14 cellular contexts compared by ENCODE assay signal in genomic region chr20:8152183-8152582, GRCh38. TPM values are rescaled to one million over a fixed set of nuclear protein-coding genes. Genes with fewer than 3 reads are reported as not detected.
DNase-seq lines count a peak whose midpoint lies in the region; ATAC-seq and TF ChIP-seq lines count a peak whose summit lies in the region.
"Had no signal": no experiment of that assay in that cellular context is flagged by ENCODE, and none has a peak within 500 bp of the region (broad histone marks: within the 10 kb centered on the region; RNA-seq: fewer than 3 reads in every experiment).

No MANE protein-coding gene starts in this region.

- TF ChIP-seq CTCF in cardiac fibroblast (IDR thresholded peaks at IDR 0.05; ENCODE audit: low read depth, low read length) = no peak

- peak overlapping the region in 6 of 8 donors; percentile 7 to 92 (median 70) for H3K27ac Mint-ChIP-seq in CD8-positive, alpha-beta memory T cell
- no peak overlapping the region for H3K27ac Mint-ChIP-seq in T-cell
- H3K27ac Mint-ChIP-seq: activated CD4-positive, alpha-beta T cell treated with anti-CD3 and anti-CD28 coated beads, Interleukin-2, amount 10 ng/mL, durations not matched to agents 7 days and 5 days had no signal

- no peak for ATAC-seq in activated T-cell treated with anti-CD3 and anti-CD28 coated beads, Interleukin-2, amount 50 U/mL, for 4 hours
- no peak for ATAC-seq in T-cell (replicated peaks in 1 of 4)
- ATAC-seq: lower lobe of right lung had no signal

- no peaks in the 10 kb centered on the region for H3K27me3 ChIP-seq in CD8-positive, alpha-beta memory T cell (ENCODE audit: insufficient read depth, low read length, poor library complexity, severe bottlenecking)
- H3K27me3 ChIP-seq: ovary had no signal

- H3K4me1 ChIP-seq in CD8-positive, alpha-beta memory T cell (ENCODE audit: insufficient read depth, low read length) = peaks cover 56% of the 10 kb centered on the region

- peaks cover 73 to 92% (median 89%) of the 10 kb centered on the region in 3 donors for H3K4me1 Mint-ChIP-seq in CD8-positive, alpha-beta memory T cell
- H3K4me1 Mint-ChIP-seq in activated T-cell treated with anti-CD3 and anti-CD28 coated beads, Interleukin-2, amount 50 U/mL, for 4 hours (ENCODE audit: low read depth) = peaks cover 55% of the 10 kb centered on the region
- H3K4me1 Mint-ChIP-seq in T-cell = peaks cover 59 to 65% (median 61%) of the 10 kb centered on the region in 3 donors

- no peaks in the 10 kb centered on the region for H3K9me3 Mint-ChIP-seq in CD8-positive, alpha-beta memory T cell
- no peaks in the 10 kb centered on the region for H3K9me3 Mint-ChIP-seq in activated T-cell treated with anti-CD3 and anti-CD28 coated beads, Interleukin-2, amount 50 U/mL, for 4 hours
- H3K9me3 Mint-ChIP-seq in T-cell = no peaks in the 10 kb centered on the region
- H3K9me3 Mint-ChIP-seq: activated CD4-positive, alpha-beta T cell treated with anti-CD3 and anti-CD28 coated beads, Interleukin-2, amount 10 ng/mL, durations not matched to agents 7 days and 5 days had no signal

- CTCF ChIA-PET in CD8-positive, alpha-beta memory T cell (lab: Charles Lee) = interaction anchor here (1.4 kb wide), 1 partner anchor 11 kb away, joined by 3 read pairs; no protein-coding TSS in a partner anchor
- CTCF ChIA-PET in T-cell (lab: Charles Lee) = interaction anchor here in 1 of 2 donors (0.7 kb wide), 1 partner anchor 110 kb away, joined by 3 read pairs; no protein-coding TSS in a partner anchor

- no peaks in the 10 kb centered on the region for H3K9me3 ChIP-seq in CD8-positive, alpha-beta memory T cell (ENCODE audit: low read length)
- H3K9me3 ChIP-seq: lower lobe of right lung, ovary had no signal

- H3K4me3 ChIP-seq in CD8-positive, alpha-beta memory T cell (ENCODE audit: low read length) = no peak overlapping the region
- no peak overlapping the region for H3K4me3 ChIP-seq in cardiac fibroblast (replicated peaks in 1 of 2; ENCODE audit: low read depth in 2 of 2, low read length in 2 of 2)
- H3K4me3 ChIP-seq: lower lobe of right lung, ovary had no signal

- peak overlapping the region in 1 of 7 donors; percentile 78 for H3K4me3 Mint-ChIP-seq in CD8-positive, alpha-beta memory T cell
- H3K4me3 Mint-ChIP-seq in activated T-cell treated with anti-CD3 and anti-CD28 coated beads, Interleukin-2, amount 50 U/mL, for 4 hours = no peak overlapping the region
- H3K4me3 Mint-ChIP-seq in T-cell = no peak overlapping the region
- H3K4me3 Mint-ChIP-seq: activated CD4-positive, alpha-beta T cell treated with anti-CD3 and anti-CD28 coated beads, Interleukin-2, amount 10 ng/mL, durations not matched to agents 7 days and 5 days had no signal

- DNase-seq in CD8-positive, alpha-beta memory T cell = no peak
- DNase-seq in M059J (ENCODE audit: low read depth) = peak; percentile 33
- DNase-seq in cardiac fibroblast (ENCODE audit: low read depth in 2 of 2) = peak; percentile 63 to 76
- DNase-seq in middle frontal gyrus (ENCODE audit: extremely low spot score, low spot score) = peak; percentile 58
- no peak for DNase-seq in activated CD4-positive, CD25-positive, alpha-beta regulatory T cell (lab: John Stamatoyannopoulos, UW)
- DNase-seq in activated T-cell treated with anti-CD3 and anti-CD28 coated beads, Interleukin-2, amount 50 U/mL, for 4 hours = no peak
- no peak for DNase-seq in T-cell
- DNase-seq in activated CD4-positive, alpha-beta T cell treated with anti-CD3 and anti-CD28 coated beads, Interleukin-2, amount 50 U/mL, for 48 hours = no peak
- DNase-seq: activated CD4-positive, alpha-beta T cell treated with anti-CD3 and anti-CD28 coated beads, Interleukin-2, amount 10 ng/mL, durations not matched to agents 7 days and 5 days; activated effector memory CD4-positive, alpha-beta T cell treated with Interleukin-2 at 50 U/mL for 16 hours; Calu3; lower lobe of right lung; ovary; stimulated activated CD4-positive, alpha-beta T cell treated with anti-CD3 and anti-CD28 coated beads, Interleukin-4, amount 100 ng/mL, for 24 hours had no signal

- POLR2A ChIA-PET in CD8-positive, alpha-beta memory T cell (lab: Charles Lee) = interaction anchor here (1.2 kb wide), 1 partner anchor 10 kb away, joined by 3 read pairs; no protein-coding TSS in a partner anchor
- POLR2A ChIA-PET in T-cell (lab: Charles Lee) = no interaction called here

- peaks cover 0 to 2% (median 0%) of the 10 kb centered on the region in 3 donors for H3K36me3 Mint-ChIP-seq in CD8-positive, alpha-beta memory T cell
- no peaks in the 10 kb centered on the region for H3K36me3 Mint-ChIP-seq in activated T-cell treated with anti-CD3 and anti-CD28 coated beads, Interleukin-2, amount 50 U/mL, for 4 hours (ENCODE audit: insufficient read depth)
- no peaks in the 10 kb centered on the region for H3K36me3 Mint-ChIP-seq in T-cell

- no peaks in the 10 kb centered on the region for H3K36me3 ChIP-seq in CD8-positive, alpha-beta memory T cell (ENCODE audit: insufficient read depth, low read length)
- H3K36me3 ChIP-seq: lower lobe of right lung, ovary had no signal

- no peak overlapping the region for H3K27ac ChIP-seq in CD8-positive, alpha-beta memory T cell (ENCODE audit: low read depth, low read length)
- H3K27ac ChIP-seq: lower lobe of right lung, ovary had no signal

- no peaks in the 10 kb centered on the region for H3K27me3 Mint-ChIP-seq in CD8-positive, alpha-beta memory T cell
- peaks cover 5% of the 10 kb centered on the region for H3K27me3 Mint-ChIP-seq in activated T-cell treated with anti-CD3 and anti-CD28 coated beads, Interleukin-2, amount 50 U/mL, for 4 hours (ENCODE audit: low read depth)
- no peaks in the 10 kb centered on the region for H3K27me3 Mint-ChIP-seq in T-cell

RNA-seq across cellular contexts. Expression of gene PLCB1, which starts 20.1 kb away (rescaled TPM):
- total RNA-seq in CD8-positive, alpha-beta memory T cell = 1 to 10 TPM; 8.5 to 9.9 TPM
- polyA plus RNA-seq in CD8-positive, alpha-beta memory T cell = 8.8 TPM
- 0.94 and 1.5 TPM in 2 replicates for total RNA-seq in M059J (2014; rRNA removed; shearing (Covaris generic))
- 1 to 10 TPM in 2 of 3 donors, under 1 TPM in 1; 0.91 to 6.0 (median 2.8) TPM for total RNA-seq in activated T-cell treated with anti-CD3 and anti-CD28 coated beads, Interleukin-2, amount 50 U/mL, for 4 hours
- total RNA-seq in T-cell = 10 to 100 TPM in 2 of 5 donors, 1 to 10 TPM in 3; 3.3 to 15.1 (median 7.4) TPM

Comparison
In these comparisons a context has a peak if more than half of its experiments do, and no peak if none do; other contexts are left out.
1. DNase-seq: peak in M059J (single experiment), cardiac fibroblast (2 of 2) and middle frontal gyrus (single experiment); none in CD8-positive, alpha-beta memory T cell (0 of 5), activated CD4-positive, CD25-positive, alpha-beta regulatory T cell (0 of 4), activated T-cell treated with anti-CD3 and anti-CD28 coated beads, Interleukin-2, amount 50 U/mL, for 4 hours (single experiment), T-cell (0 of 34) and activated CD4-positive, alpha-beta T cell treated with anti-CD3 and anti-CD28 coated beads, Interleukin-2, amount 50 U/mL, for 48 hours (0 of 2).
2. H3K27ac Mint-ChIP-seq: peak in CD8-positive, alpha-beta memory T cell (6 of 8); none in T-cell (0 of 2).